Comparison of ENCODE assay signal across 25 cellular contexts in genomic region chr1:70396607-70397006, GRCh38.
"Had no signal": no experiment of that assay in that cellular context is flagged by ENCODE, and none has a peak within 500 bp of the region (broad histone marks: within the 10 kb centered on the region; RNA-seq: fewer than 3 reads in every experiment).

No MANE protein-coding gene starts in this region.

- H3K36me3 ChIP-seq: colonic mucosa, esophagus muscularis mucosa, gastroesophageal sphincter, heart left ventricle, left lung, lower lobe of right lung had no signal

- H3K4me2 ChIP-seq: hepatocyte had no signal

- H2AFZ ChIP-seq: hepatocyte had no signal

- H3K79me2 ChIP-seq: hepatocyte had no signal

- H3K4me1 ChIP-seq: colonic mucosa, esophagus muscularis mucosa, foreskin keratinocyte, gastroesophageal sphincter, heart left ventricle, left lung, lower lobe of right lung had no signal

- DNase-seq: colonic mucosa; cortex of kidney; effector CD8-positive, alpha-beta T cell; effector memory CD8-positive, alpha-beta T cell; endodermal cell; erythroblast; foreskin keratinocyte; heart left ventricle; hypothalamus; immature natural killer cell; islet precursor cell; left cardiac atrium; left lung; left ventricle myocardium superior; lower lobe of right lung; mesenchymal stem cell; mucosa of descending colon; naive B cell; naive thymus-derived CD8-positive, alpha-beta T cell had no signal

- H3K4me3 ChIP-seq: colonic mucosa, esophagus muscularis mucosa, gastroesophageal sphincter, heart left ventricle, hepatocyte, left lung, lower lobe of right lung, mucosa of descending colon had no signal

- ATAC-seq: effector memory CD8-positive, alpha-beta T cell; foreskin keratinocyte; gastroesophageal sphincter; heart left ventricle; left cardiac atrium; left lung; left ventricle myocardium superior; lower lobe of right lung; naive thymus-derived CD8-positive, alpha-beta T cell had no signal

- H3K27ac ChIP-seq: colonic mucosa, epithelial cell of prostate, esophagus muscularis mucosa, foreskin keratinocyte, gastroesophageal sphincter, heart left ventricle, hepatocyte, left lung, lower lobe of right lung had no signal

- H3K27me3 ChIP-seq: colonic mucosa, esophagus muscularis mucosa, foreskin keratinocyte, gastroesophageal sphincter, heart left ventricle, hepatocyte, left lung had no signal

- FAIRE-seq: endometrium, frontal cortex had no signal

- H3K9me3 ChIP-seq: colonic mucosa, esophagus muscularis mucosa, gastroesophageal sphincter, heart left ventricle, left lung, lower lobe of right lung, mucosa of descending colon had no signal
